16 cellular contexts compared by ENCODE assay signal in the genomic region with DNA sequence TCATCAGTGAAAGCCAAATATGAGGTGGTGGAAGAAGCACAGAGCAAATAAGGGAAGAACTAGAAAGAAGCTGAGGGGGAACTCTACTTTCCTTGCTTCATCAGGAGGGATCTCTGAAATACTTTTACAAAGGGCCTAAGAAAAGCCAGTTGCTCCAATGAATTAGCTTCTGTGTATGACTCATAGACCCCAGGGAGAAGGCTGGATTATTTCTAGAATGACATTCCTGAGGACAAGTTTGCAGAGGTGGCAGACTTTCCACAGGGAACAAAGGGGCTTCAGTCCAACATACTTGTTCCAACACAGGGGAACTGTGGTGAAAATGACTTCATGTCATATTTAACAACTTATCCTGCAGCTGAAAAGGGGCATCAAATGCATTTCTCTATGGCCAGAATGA. TPM values are rescaled to one million over a fixed set of nuclear protein-coding genes. Genes with fewer than 3 reads are reported as not detected.
DNase-seq lines count a peak whose midpoint lies in the region; ATAC-seq and TF ChIP-seq lines count a peak whose summit lies in the region.
"Had no signal": no experiment of that assay in that cellular context is flagged by ENCODE, and none has a peak within 500 bp of the region (broad histone marks: within the 10 kb centered on the region; RNA-seq: fewer than 3 reads in every experiment).

No MANE protein-coding gene starts in this region.

- no peaks in the 10 kb centered on the region for H3K9me3 Mint-ChIP-seq in immature natural killer cell
- H3K9me3 Mint-ChIP-seq: activated T-helper 17 cell treated with anti-CD3 and anti-CD28 coated beads, Interleukin-2, amount 50 U/mL, for 72 hours; CD4-positive, alpha-beta memory T cell had no signal

- H3K14ac ChIP-seq in IMR-90 (replicated peaks; ENCODE audit: low read depth, low read length), result peak overlapping the region; percentile 89

- H3K9me3 ChIP-seq in IMR-90 (ENCODE audit: control insufficient read depth, insufficient read depth, low read length) (no peaks in the 10 kb centered on the region), mesodermal cell (ENCODE audit: control insufficient read depth, low read length) (no peaks in the 10 kb centered on the region), ovary (no peaks in the 10 kb centered on the region)
- H3K9me3 ChIP-seq: colonic mucosa, tibial nerve had no signal

- peak overlapping the region; percentile 89 for H3K4ac ChIP-seq in IMR-90 (ENCODE audit: low read depth, low read length)

- peak overlapping the region; percentile 94; the same call in 2 of the 3 replicates for H2BK15ac ChIP-seq in IMR-90 (ENCODE audit: low read depth, low read length)

- TF ChIP-seq CTCF in IMR-90 (conservative IDR thresholded peaks at IDR 0.05; ENCODE audit: low read depth, low read length) (no peak), cardiac fibroblast (IDR thresholded peaks at IDR 0.05; ENCODE audit: low read depth, low read length) (no peak), ovary (IDR thresholded peaks at IDR 0.05) (no peak)

- peak overlapping the region; percentile 25; the same call in 1 of the 2 replicates for H3K4me2 ChIP-seq in IMR-90 (ENCODE audit: low read depth, low read length)

- no peaks in the 10 kb centered on the region for H4K20me1 ChIP-seq in IMR-90 (ENCODE audit: insufficient read depth, low read length)

- CTCF ChIA-PET in IMR-90 (lab: Yijun Ruan, JAX), result interaction anchor here (0.8 to 0.9 kb wide), 2 partner anchors 93 to 405 kb away, joined by 3 to 4 read pairs; partner anchors contain the start of gene MOB1A

- no peak overlapping the region for H3K4me3 ChIP-seq in IMR-90 (ENCODE audit: insufficient read depth, low read depth, low read length)
- H3K4me3 ChIP-seq in cardiac fibroblast (replicated peaks in 1 of 2; ENCODE audit: low read depth in 2 of 2, low read length in 2 of 2), result no peak overlapping the region
- H3K4me3 ChIP-seq in mesodermal cell (ENCODE audit: extremely low read depth, insufficient read depth, low read length, poor library complexity, severe bottlenecking), result no peak overlapping the region
- no peak overlapping the region for H3K4me3 ChIP-seq in ovary
- H3K4me3 ChIP-seq: colonic mucosa, tibial nerve had no signal

- no peak for TF ChIP-seq POLR2A in IMR-90 (IDR thresholded peaks at IDR 0.05; ENCODE audit: low read depth, low read length)
- no peak for TF ChIP-seq POLR2A in ovary (IDR thresholded peaks at IDR 0.05)

- H4K8ac ChIP-seq in IMR-90 (ENCODE audit: low read depth in 2 of 2, low read length in 2 of 2), result peak overlapping the region; percentile 80

- peak overlapping the region; percentile 43 for H2BK120ac ChIP-seq in IMR-90 (ENCODE audit: low read depth, low read length)

- no peaks in the 10 kb centered on the region for H3K36me3 Mint-ChIP-seq in immature natural killer cell
- H3K36me3 Mint-ChIP-seq: CD4-positive, alpha-beta memory T cell had no signal

- no peaks in the 10 kb centered on the region for H3K79me1 ChIP-seq in IMR-90 (ENCODE audit: low read depth in 1 of 2, low read length in 2 of 2)

- H2BK20ac ChIP-seq in IMR-90 (ENCODE audit: low read depth, low read length), result peak overlapping the region; percentile 95

- intact Hi-C loops in IMR-90 (cut with micrococcal nuclease) (no loop called here), ovary (cut with DNase I) (loop anchor here in 1 of 4 donors (10.0 kb wide), 1 partner anchor 79 kb away; the partner anchor contains the start of gene PCGF1)

- TF ChIP-seq EP300 in ovary (IDR thresholded peaks at IDR 0.05), result no peak

- no peak overlapping the region for H3K9ac ChIP-seq in IMR-90 (ENCODE audit: low read depth, low read length)

- H2AK5ac ChIP-seq in IMR-90 (ENCODE audit: low read depth, low read length), result peak overlapping the region; percentile 96

- in situ Hi-C loops in IMR-90 (cut with MboI; ENCODE audit: low sequenced_read_pairs), result no loop called here

- H3K27me3 ChIP-seq in IMR-90 (ENCODE audit: control insufficient read depth, insufficient read depth, low read length) (no peaks in the 10 kb centered on the region), ovary (no peaks in the 10 kb centered on the region)
- H3K27me3 ChIP-seq: colonic mucosa, tibial nerve had no signal

- peak overlapping the region; percentile 47; the same call in 1 of the 2 replicates for H3K56ac ChIP-seq in IMR-90 (ENCODE audit: extremely low read depth, insufficient read depth, low read length)

- H2AK9ac ChIP-seq in IMR-90 (replicated peaks; ENCODE audit: low read depth, low read length, poor library complexity), result no peak overlapping the region

- H3K4me1 Mint-ChIP-seq in immature natural killer cell, result no peaks in the 10 kb centered on the region

- H3K27ac ChIP-seq in IMR-90 (ENCODE audit: insufficient read depth, low read length), result peak overlapping the region; percentile 97
- H3K27ac ChIP-seq in mesodermal cell (ENCODE audit: low read depth, low read length, severe bottlenecking), result peak overlapping the region; percentile 83
- no peak overlapping the region for H3K27ac ChIP-seq in ovary
- H3K27ac ChIP-seq: colonic mucosa had no signal

- BruUV-seq in IMR-90 (replicated peaks; lab: Mats Ljungman, UMichigan), result no TSS peak

- 0 out of 2 replicates have a peak overlapping the region, but pooled peaks have one; percentile 10 for H3K23ac ChIP-seq in IMR-90 (ENCODE audit: low read depth, low read length)

- H4K5ac ChIP-seq in IMR-90 (ENCODE audit: low read depth, low read length), result peak overlapping the region; percentile 37; the same call in 1 of the 2 replicates

- no peak overlapping the region for H3K27ac Mint-ChIP-seq in immature natural killer cell

- DNase-seq in AG08396 (ENCODE audit: low spot score), result peak; percentile 48
- peak; percentile 58 for DNase-seq in IMR-90
- peak; percentile 67 to 82 for DNase-seq in cardiac fibroblast (ENCODE audit: low read depth in 2 of 2)
- DNase-seq in ovary, result no peak
- no peak for DNase-seq in immature natural killer cell
- no peak for DNase-seq in midbrain (lab: John Stamatoyannopoulos, UW)
- DNase-seq in HT-29 (ENCODE audit: low spot score), result no peak
- DNase-seq: CD4-positive, alpha-beta memory T cell; colonic mucosa; head of caudate nucleus; NCI-H2227 treated with DMSO at 0.1 percent for 48 hours; SHP77 had no signal

- peak; percentile 59 for ATAC-seq in IMR-90 (ENCODE audit: low read depth)

- peak overlapping the region; percentile 85 for H2AFZ ChIP-seq in IMR-90 (replicated peaks; ENCODE audit: low read length, poor library complexity)

- H3K4me3 Mint-ChIP-seq in immature natural killer cell, result no peak overlapping the region
- H3K4me3 Mint-ChIP-seq: CD4-positive, alpha-beta memory T cell had no signal

- dilution Hi-C loops in IMR-90 (cut with HindIII; ENCODE audit: low sequenced_read_pairs, unreplicated experiment), result no loop called here

- peaks cover 11% of the 10 kb centered on the region for H3K4me1 ChIP-seq in IMR-90 (ENCODE audit: control insufficient read depth, insufficient read depth, low read length)
- H3K4me1 ChIP-seq in mesodermal cell (ENCODE audit: control insufficient read depth, insufficient read depth, low read length, poor library complexity, severe bottlenecking), result peaks cover 15% of the 10 kb centered on the region
- H3K4me1 ChIP-seq in ovary (ENCODE audit: insufficient read depth), result no peaks in the 10 kb centered on the region
- H3K4me1 ChIP-seq: colonic mucosa had no signal

- H3K18ac ChIP-seq in IMR-90 (ENCODE audit: low read depth, low read length), result peak overlapping the region; percentile 62

- peak overlapping the region; percentile 77 for H2BK5ac ChIP-seq in IMR-90 (ENCODE audit: low read depth, low read length, poor library complexity, severe bottlenecking)

- H3K36me3 ChIP-seq in IMR-90 (ENCODE audit: control insufficient read depth, insufficient read depth, low read length) (no peaks in the 10 kb centered on the region), mesodermal cell (ENCODE audit: control insufficient read depth, insufficient read depth, low read length) (no peaks in the 10 kb centered on the region), ovary (no peaks in the 10 kb centered on the region)
- H3K36me3 ChIP-seq: colonic mucosa, tibial nerve had no signal

- peaks cover 1 to 8% (median 7%) of the 10 kb centered on the region in 3 donors for H3K27me3 Mint-ChIP-seq in immature natural killer cell (ENCODE audit: low read depth in 3 of 3)

- peaks cover 7% of the 10 kb centered on the region for H3K9me1 ChIP-seq in IMR-90 (ENCODE audit: insufficient read depth, low read length)

- TF ChIP-seq RAD21 in IMR-90 (IDR thresholded peaks at IDR 0.05; ENCODE audit: low read length), result no peak

- POLR2A ChIA-PET in IMR-90 (lab: Charles Lee; ENCODE audit: unreplicated experiment), result interaction anchor here (0.7 to 1.2 kb wide), 2 partner anchors 29 to 70 kb away, joined by 3 to 19 read pairs; partner anchors contain the start of gene SEMA4F

- peak overlapping the region; percentile 80 for H4K91ac ChIP-seq in IMR-90 (ENCODE audit: insufficient read depth, low read depth, low read length)

RNA-seq across cellular contexts. Expression of gene DOK1, which starts 29.0 kb away (rescaled TPM):
- total RNA-seq in IMR-90 (2012; rRNA removed) (12.2 and 15.4 TPM in 2 replicates), ovary (10 to 100 TPM in 6 of 7 donors, 1 to 10 TPM in 1; 9.4 to 16.0 (median 13.6) TPM)
- polyA plus RNA-seq in IMR-90 (2012; rRNA removed) (17.5 and 17.6 TPM in 2 replicates), ovary (10 to 100 TPM in 1 of 2 donors, 1 to 10 TPM in 1; 6.5 to 11.8 TPM), immature natural killer cell (10 to 100 TPM; 18.4 to 42.7 (median 28.4) TPM)
- 22.6 and 23.7 TPM in 2 replicates for polyA plus RNA-seq in IMR-90 (2012; cell fraction: cytosol; rRNA removed)
- polyA plus RNA-seq in IMR-90 (2012; cell fraction: nucleus; rRNA removed; ENCODE audit: low replicate concordance), result 13.0 and 33.0 TPM in 2 replicates
- 15.3 TPM for polyA plus RNA-seq in mesodermal cell (2013, experiment 1 of 2)
- polyA plus RNA-seq in mesodermal cell (2013, experiment 2 of 2), result 11.4 TPM
- 17.9 and 18.3 TPM in 2 replicates for total RNA-seq in HT-29 (2014; rRNA removed; shearing (Covaris generic))

RNA-seq across cellular contexts. Expression of gene LOXL3, which starts 29.8 kb away (rescaled TPM):
- total RNA-seq in IMR-90 (2012; rRNA removed) (14.2 and 17.9 TPM in 2 replicates), ovary (1 to 10 TPM; 2.3 to 5.9 (median 4.4) TPM)
- polyA plus RNA-seq in IMR-90 (2012; rRNA removed) (21.8 and 23.4 TPM in 2 replicates), ovary (1 to 10 TPM; 3.7 to 8.5 TPM), immature natural killer cell (under 1 TPM in 2 of 3 donors, not detected in 1; 0.19 to 0.22 TPM)
- 11.7 and 22.0 TPM in 2 replicates for polyA plus RNA-seq in IMR-90 (2012; cell fraction: cytosol; rRNA removed)
- polyA plus RNA-seq in IMR-90 (2012; cell fraction: nucleus; rRNA removed; ENCODE audit: low replicate concordance), result 63.1 and 92.0 TPM in 2 replicates
- 38.3 TPM for polyA plus RNA-seq in mesodermal cell (2013, experiment 1 of 2)
- polyA plus RNA-seq in mesodermal cell (2013, experiment 2 of 2), result 28.3 TPM
- 0.74 and 2.2 TPM in 2 replicates for total RNA-seq in HT-29 (2014; rRNA removed; shearing (Covaris generic))
- polyA plus RNA-seq: CD4-positive, alpha-beta memory T cell had no signal

RNA-seq across cellular contexts. Expression of gene HTRA2, which starts 53.8 kb away (rescaled TPM):
- total RNA-seq in IMR-90 (2012; rRNA removed), result 28.1 and 34.2 TPM in 2 replicates
- polyA plus RNA-seq in IMR-90 (2012; rRNA removed), result 23.6 and 25.9 TPM in 2 replicates
- 20.8 and 34.6 TPM in 2 replicates for polyA plus RNA-seq in IMR-90 (2012; cell fraction: cytosol; rRNA removed)
- polyA plus RNA-seq in IMR-90 (2012; cell fraction: nucleus; rRNA removed; ENCODE audit: low replicate concordance), result 34.6 and 46.8 TPM in 2 replicates
- 32.1 TPM for polyA plus RNA-seq in mesodermal cell (2013, experiment 1 of 2)
- polyA plus RNA-seq in mesodermal cell (2013, experiment 2 of 2), result 33.4 TPM
- 10 to 100 TPM; 28.7 to 47.6 (median 36.4) TPM for total RNA-seq in ovary
- 10 to 100 TPM; 37.5 to 38.9 TPM for polyA plus RNA-seq in ovary
- 10 to 100 TPM; 26.5 to 27.2 (median 27.0) TPM for polyA plus RNA-seq in immature natural killer cell
- 44.7 and 49.2 TPM in 2 replicates for total RNA-seq in HT-29 (2014; rRNA removed; shearing (Covaris generic))

RNA-seq across cellular contexts. Expression of gene AUP1, which starts 54.0 kb away (rescaled TPM):
- total RNA-seq in IMR-90 (2012; rRNA removed), result 45.8 and 47.5 TPM in 2 replicates
- 100.0 and 104 TPM in 2 replicates for polyA plus RNA-seq in IMR-90 (2012; rRNA removed)
- polyA plus RNA-seq in IMR-90 (2012; cell fraction: cytosol; rRNA removed), result 117 and 126 TPM in 2 replicates
- 518 and 729 TPM in 2 replicates for polyA plus RNA-seq in IMR-90 (2012; cell fraction: nucleus; rRNA removed; ENCODE audit: low replicate concordance)
- 122 TPM for polyA plus RNA-seq in mesodermal cell (2013, experiment 1 of 2)
- 97.6 TPM for polyA plus RNA-seq in mesodermal cell (2013, experiment 2 of 2)
- 100 to 1,000 TPM in 1 of 7 donors, 10 to 100 TPM in 6; 57.1 to 101 (median 70.4) TPM for total RNA-seq in ovary
- 10 to 100 TPM; 65.8 to 87.1 TPM for polyA plus RNA-seq in ovary
- polyA plus RNA-seq in immature natural killer cell, result 100 to 1,000 TPM; 107 to 126 (median 118) TPM
- 222 and 224 TPM in 2 replicates for total RNA-seq in HT-29 (2014; rRNA removed; shearing (Covaris generic))

RNA-seq across cellular contexts. Expression of gene DQX1, which starts 57.5 kb away (rescaled TPM):
- total RNA-seq in IMR-90 (2012; rRNA removed) (not detected in 2 replicates), ovary (1 to 10 TPM in 1 of 7 donors, under 1 TPM in 2, not detected in 4; 0.20 to 1.1 (median 0.24) TPM)
- polyA plus RNA-seq in IMR-90 (2012; rRNA removed) (0.07 and 0.14 TPM in 2 replicates), ovary (under 1 TPM in 1 of 2 donors, not detected in 1; 0.06 TPM), immature natural killer cell (not detected)
- 0.08 and 0.09 TPM in 2 replicates for polyA plus RNA-seq in IMR-90 (2012; cell fraction: cytosol; rRNA removed)
- polyA plus RNA-seq in IMR-90 (2012; cell fraction: nucleus; rRNA removed; ENCODE audit: low replicate concordance), result 0.72 TPM in 2 replicates
- 0.48 TPM for polyA plus RNA-seq in mesodermal cell (2013, experiment 1 of 2)
- 0.40 TPM for polyA plus RNA-seq in mesodermal cell (2013, experiment 2 of 2)
- 0.47 and 1.3 TPM in 2 replicates for total RNA-seq in HT-29 (2014; rRNA removed; shearing (Covaris generic))
- total RNA-seq: lung microvascular endothelial cell had no signal
- polyA plus RNA-seq: CD4-positive, alpha-beta memory T cell had no signal

Comparison
In these comparisons a context has a peak if more than half of its experiments do, and no peak if none do; other contexts are left out.
1. DNase-seq: peak in AG08396 (single experiment), IMR-90 (single experiment) and cardiac fibroblast (2 of 2); none in ovary (0 of 5), immature natural killer cell (0 of 3), midbrain (single experiment) and HT-29 (single experiment).
2. H3K27ac ChIP-seq: peak in IMR-90 (single experiment) and mesodermal cell (single experiment); none in ovary (0 of 2).